1 cellular context compared by ENCODE assay signal in genomic region chr6:159762681-159763293, GRCh38.
TF ChIP-seq lines count a peak whose summit lies in the region.

No MANE protein-coding gene starts in this region.

TF ChIP-seq in SK-N-SH, 30 proteins besides CTCF, POLR2A, EP300 and RAD21 (continued from another document):
- TF ChIP-seq IRF3 (IDR thresholded peaks at IDR 0.05; ENCODE audit: low read depth, low read length), result no peak
- no peak for TF ChIP-seq ZBTB33 (IDR thresholded peaks at IDR 0.05; ENCODE audit: borderline replicate concordance, low read depth)
